20 cellular contexts compared by ENCODE assay signal in genomic region chr2:72340665-72341064, GRCh38.
"Had no signal": no experiment of that assay in that cellular context is flagged by ENCODE, and none has a peak within 500 bp of the region (broad histone marks: within the 10 kb centered on the region; RNA-seq: fewer than 3 reads in every experiment).

No MANE protein-coding gene starts in this region.

- H3K79me2 ChIP-seq: hepatocyte had no signal

- H3K9me3 ChIP-seq: tibial artery, uterus had no signal

- H3K4me2 ChIP-seq: hepatocyte had no signal

- ATAC-seq: activated CD8-positive, alpha-beta memory T cell treated with anti-CD3 and anti-CD28 coated beads, Interleukin-2, amount 10 ng/mL, durations not matched to agents 7 days and 5 days; activated naive CD8-positive, alpha-beta T cell treated with anti-CD3 and anti-CD28 coated beads, Interleukin-2, amount 50 U/mL, for 24 hours; natural killer cell treated with Interleukin-12 subunit alpha and Interleukin-12 subunit beta and Interleukin-15 and Interleukin-18, amount 100 ng/mL, for 72 hours had no signal

- H3K27me3 ChIP-seq: hepatocyte, tibial artery, uterus had no signal

- H3K4me3 ChIP-seq: hepatocyte, skin epidermis, tibial artery, uterus had no signal

- DNase-seq: activated CD4-positive, alpha-beta memory T cell treated with anti-CD3 and anti-CD28 coated beads for 36 hours; activated CD4-positive, CD25-positive, alpha-beta regulatory T cell treated with anti-CD3 and anti-CD28 coated beads, Interleukin-2, amount 50 U/mL, for 72 hours; activated CD8-positive, alpha-beta memory T cell treated with anti-CD3 and anti-CD28 coated beads, Interleukin-2, amount 10 ng/mL, durations not matched to agents 7 days and 5 days; activated naive CD4-positive, alpha-beta T cell treated with anti-CD3 and anti-CD28 coated beads for 36 hours; activated naive CD8-positive, alpha-beta T cell treated with anti-CD3 and anti-CD28 coated beads, Interleukin-2, amount 50 U/mL, for 24 hours; activated T-cell treated with anti-CD3 and anti-CD28 coated beads, Interleukin-2, amount 50 U/mL, for 1 hour; aorta; cerebellar nuclear complex; effector CD8-positive, alpha-beta T cell; kidney; occipital lobe; stimulated activated CD4-positive, alpha-beta T cell treated with anti-CD3 and anti-CD28 coated beads, Interleukin-15, amount 100 ng/mL, for 24 hours; stimulated activated CD4-positive, alpha-beta T cell treated with anti-CD3 and anti-CD28 coated beads, Interleukin-4, amount 100 ng/mL, for 24 hours; stimulated activated naive CD4-positive, alpha-beta T cell; T-helper 9 cell; tibial artery; uterus had no signal

- H3K36me3 ChIP-seq: tibial artery, uterus had no signal

- FAIRE-seq: kidney had no signal

- H3K27ac ChIP-seq: hepatocyte, skin epidermis, tibial artery, uterus had no signal

- H3K4me1 ChIP-seq: tibial artery, uterus had no signal

- H2AFZ ChIP-seq: hepatocyte had no signal
